Comparison of ENCODE assay signal across 25 cellular contexts in genomic region chr6:39084506-39084905, GRCh38. TPM values are rescaled to one million over a fixed set of nuclear protein-coding genes. Genes with fewer than 3 reads are reported as not detected.
DNase-seq lines count a peak whose midpoint lies in the region; ATAC-seq lines count a peak whose summit lies in the region.
"Had no signal": no experiment of that assay in that cellular context is flagged by ENCODE, and none has a peak within 500 bp of the region (broad histone marks: within the 10 kb centered on the region; RNA-seq: fewer than 3 reads in every experiment).

No MANE protein-coding gene starts in this region.

- peak; percentile 41 for ATAC-seq in Right ventricle myocardium inferior
- ATAC-seq in left cardiac atrium: peak; percentile 64 to 84
- no peak for ATAC-seq in HG02870 (IDR thresholded peaks at IDR 0.05; ENCODE audit: unreplicated experiment)
- no peak for ATAC-seq in HG02763 (IDR thresholded peaks at IDR 0.05; ENCODE audit: unreplicated experiment)
- ATAC-seq: activated T-helper 17 cell treated with anti-CD3 and anti-CD28 coated beads, Interleukin-2, amount 50 U/mL, for 72 hours had no signal

- no peaks in the 10 kb centered on the region for H3K9me3 ChIP-seq in stomach smooth muscle (ENCODE audit: control insufficient read depth in 2 of 2, low read length in 2 of 2)
- H3K9me3 ChIP-seq: esophagus squamous epithelium, ovary, spleen had no signal

- peaks cover 51% of the 10 kb centered on the region for H3K4me1 ChIP-seq in stomach smooth muscle (ENCODE audit: control insufficient read depth, insufficient read depth, low read length)
- H3K4me1 ChIP-seq: spleen had no signal

- H3K4me3 ChIP-seq in stomach smooth muscle (ENCODE audit: low read length in 2 of 2): peak overlapping the region in 1 of 2 donors; percentile 22
- H3K4me3 ChIP-seq: esophagus squamous epithelium, ovary, spleen had no signal

- DNase-seq in Right ventricle myocardium inferior (ENCODE audit: missing footprints) (no peak), cardiac septum (ENCODE audit: low spot score) (no peak), NCI-H1092 treated with DMSO at 0.1 percent for 48 hours (lab: John Stamatoyannopoulos, UW) (peak; percentile 48), left cardiac atrium (peak; percentile 68), hippocampal formation (lab: John Stamatoyannopoulos, UW) (no peak)
- DNase-seq: ACHN; activated B cell treated with CpG ODN at 0.5 μM for 24 hours; activated CD4-positive, alpha-beta T cell treated with anti-CD3 and anti-CD28 coated beads, Interleukin-2, amount 50 U/mL, for 4 hours; esophagus squamous epithelium; foreskin melanocyte; immature natural killer cell; NCI-H1105; NCI-H187 treated with DMSO at 0.1 percent for 48 hours; NCI-H226; NCI-H774; ovary; spleen; T-helper 1 cell had no signal

- peak overlapping the region; percentile 86 for H3K27ac ChIP-seq in stomach smooth muscle (ENCODE audit: low read length)
- H3K27ac ChIP-seq: esophagus squamous epithelium, ovary, spleen had no signal

- H3K27me3 ChIP-seq in stomach smooth muscle (ENCODE audit: control insufficient read depth in 1 of 2, insufficient read depth in 2 of 2, low read length in 2 of 2): no peaks in the 10 kb centered on the region
- H3K27me3 ChIP-seq: ovary had no signal

- intact Hi-C loops in Right ventricle myocardium inferior (cut with DNase I): no loop called here
- intact Hi-C loops in cardiac septum (cut with DNase I): no loop called here
- intact Hi-C loops in left cardiac atrium (cut with DNase I): loop anchor here in 1 of 2 donors (10.0 kb wide), 1 partner anchor 220 kb away; no protein-coding TSS in a partner anchor

- peak overlapping the region in 1 of 2 donors; percentile 29 for H3K9ac ChIP-seq in stomach smooth muscle (ENCODE audit: low read length in 2 of 2)

- no peaks in the 10 kb centered on the region for H3K36me3 ChIP-seq in stomach smooth muscle (ENCODE audit: control insufficient read depth in 2 of 2, insufficient read depth in 2 of 2, low read length in 2 of 2)
- H3K36me3 ChIP-seq: esophagus squamous epithelium, ovary, spleen had no signal

RNA-seq across cellular contexts. Expression of gene SAYSD1, which starts 30.5 kb away (rescaled TPM):
- total RNA-seq in Right ventricle myocardium inferior (11.8 TPM), cardiac septum (6.7 TPM), left cardiac atrium (10 to 100 TPM in 1 of 2 donors, 1 to 10 TPM in 1; 9.2 to 10.8 TPM)

RNA-seq across cellular contexts. Expression of gene GLP1R, which starts 35.9 kb away (rescaled TPM):
- total RNA-seq in Right ventricle myocardium inferior (6.8 TPM), cardiac septum (0.08 TPM), left cardiac atrium (10 to 100 TPM in 1 of 2 donors, 1 to 10 TPM in 1; 4.3 to 10.3 TPM)
- total RNA-seq: activated B cell treated with CpG ODN at 0.5 μM for 24 hours; activated T-helper 17 cell treated with anti-CD3 and anti-CD28 coated beads, Interleukin-2, amount 50 U/mL, for 72 hours; bronchial epithelial cell; liver; ovary; RPMI7951 had no signal

Comparison
In these comparisons a context has a peak if more than half of its experiments do, and no peak if none do; other contexts are left out.
1. DNase-seq: peak in NCI-H1092 treated with DMSO at 0.1 percent for 48 hours (single experiment) and left cardiac atrium (single experiment); none in Right ventricle myocardium inferior (single experiment), cardiac septum (single experiment) and hippocampal formation (0 of 2).
2. ATAC-seq: peak in Right ventricle myocardium inferior (single experiment) and left cardiac atrium (2 of 2); none in HG02870 (single experiment) and HG02763 (single experiment).